In the genomic region with DNA sequence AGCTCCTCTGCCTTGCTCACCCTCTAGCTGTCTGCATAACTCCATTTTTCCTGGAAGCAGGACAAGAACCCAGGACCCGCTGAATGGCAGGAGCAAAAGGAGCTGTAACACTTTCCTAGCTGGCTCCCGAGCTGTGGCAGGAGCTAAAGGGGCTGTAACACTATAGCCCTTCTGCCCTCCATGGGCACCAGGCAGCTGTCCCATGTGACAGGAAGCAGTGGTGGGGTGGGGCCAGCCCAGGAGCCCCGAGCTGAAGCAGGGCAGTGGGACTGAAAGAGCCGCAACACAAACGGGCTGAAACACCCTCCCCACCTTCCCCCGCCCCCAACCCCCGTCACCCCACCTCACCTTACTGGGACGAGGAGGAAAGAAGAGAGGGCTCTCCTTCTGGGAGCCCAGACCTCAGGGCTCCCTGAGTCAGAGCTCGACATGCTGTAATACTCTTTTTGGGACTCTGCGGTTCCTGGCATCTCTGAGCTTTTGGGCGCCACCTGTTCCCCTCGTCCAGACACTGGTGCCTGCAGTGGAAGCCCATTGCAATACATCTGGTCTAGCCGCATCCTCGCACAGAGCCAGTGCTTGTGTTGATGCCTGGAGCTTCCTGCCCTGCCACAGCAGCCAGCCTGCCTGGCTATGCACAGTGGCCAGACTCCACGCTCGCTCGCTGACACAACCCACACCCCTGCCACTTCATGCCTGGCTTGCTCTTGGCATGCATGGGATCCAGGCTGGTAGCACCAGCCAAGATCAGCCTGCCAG, we compare ENCODE assay signal across 9 cellular contexts. TPM values are rescaled to one million over a fixed set of nuclear protein-coding genes. Genes with fewer than 3 reads are reported as not detected.
DNase-seq lines count a peak whose midpoint lies in the region; ATAC-seq and TF ChIP-seq lines count a peak whose summit lies in the region.
"Had no signal": no experiment of that assay in that cellular context is flagged by ENCODE, and none has a peak within 500 bp of the region (broad histone marks: within the 10 kb centered on the region; RNA-seq: fewer than 3 reads in every experiment).

No MANE protein-coding gene starts in this region.

- H3K9me3 ChIP-seq in transverse colon, result no peaks in the 10 kb centered on the region

- H3K9me3 Mint-ChIP-seq in type B pancreatic cell, result no peaks in the 10 kb centered on the region

- WGBS in transverse colon (ENCODE audit: low coverage in 1 of 2), 2 donors, result 68% methylated on average over 16 of the region's 17 CpGs; no CpG with 5 or more reads in 1 of the 2 donors

- no peak for TF ChIP-seq CTCF in transverse colon (IDR thresholded peaks at IDR 0.05)
- no peak for TF ChIP-seq CTCF in type B pancreatic cell (conservative IDR thresholded peaks at IDR 0.05)

- no peaks in the 10 kb centered on the region for H3K27me3 ChIP-seq in transverse colon

- peak; percentile 51 for DNase-seq in activated gamma-delta T cell treated with Interleukin-2 at 50 U/mL for 16 hours
- DNase-seq in activated gamma-delta T cell (lab: John Stamatoyannopoulos, UW), result no peak
- DNase-seq in transverse colon, result peak; percentile 15
- DNase-seq in type B pancreatic cell (ENCODE audit: extremely low spot score, unreplicated experiment), result no peak
- no peak for DNase-seq in SKM-1 (lab: John Stamatoyannopoulos, UW; ENCODE audit: unreplicated experiment)
- DNase-seq: aorta had no signal

- no peak overlapping the region for H3K4me3 Mint-ChIP-seq in type B pancreatic cell

- TF ChIP-seq EP300 in transverse colon (IDR thresholded peaks at IDR 0.05; ENCODE audit: low read depth), result no peak

- no peaks in the 10 kb centered on the region for H3K4me1 ChIP-seq in transverse colon

- ATAC-seq in activated CD4-positive, CD25-positive, alpha-beta regulatory T cell treated with anti-CD3 and anti-CD28 coated beads, Interleukin-2, amount 50 U/mL, for 24 hours, result peak; percentile 79 to 87
- peak; percentile 35 for ATAC-seq in esophagus mucosa
- ATAC-seq in HG02840 (IDR thresholded peaks at IDR 0.05; ENCODE audit: low FRiP score, unreplicated experiment), result no peak

- in situ Hi-C loops in transverse colon (cut with MboI; ENCODE audit: low pct_ligation_motif_present in 1 of 4, low pct_unique_long_range_greater_than_20kb in 1 of 4, low sequenced_read_pairs in 3 of 4), result no loop called here

- H3K4me1 Mint-ChIP-seq in type B pancreatic cell (ENCODE audit: unreplicated experiment), result no peaks in the 10 kb centered on the region

- no peak overlapping the region for H3K27ac Mint-ChIP-seq in type B pancreatic cell

- H3K4me3 ChIP-seq in transverse colon, result no peak overlapping the region

- no peaks in the 10 kb centered on the region for H3K36me3 ChIP-seq in transverse colon

- no peak overlapping the region for H3K27ac ChIP-seq in transverse colon

- no peak for TF ChIP-seq POLR2A in transverse colon (IDR thresholded peaks at IDR 0.05)

- no peaks in the 10 kb centered on the region for H3K36me3 Mint-ChIP-seq in type B pancreatic cell

- intact Hi-C loops in transverse colon (cut with DNase I; ENCODE audit: low total_unique reads), result no loop called here

- H3K27me3 Mint-ChIP-seq in type B pancreatic cell, result no peaks in the 10 kb centered on the region

RNA-seq across cellular contexts. Expression of a gene that starts 39.4 kb away (rescaled TPM):
- 7.7 TPM for total RNA-seq in esophagus mucosa
- total RNA-seq in transverse colon, result 10 to 100 TPM in 1 of 4 donors, 1 to 10 TPM in 3; 7.6 to 14.8 (median 9.0) TPM
- 23.2 and 24.8 TPM in 2 replicates for total RNA-seq in type B pancreatic cell (ENCODE audit: low replicate concordance)

Comparison
In these comparisons a context has a peak if more than half of its experiments do, and no peak if none do; other contexts are left out.
1. DNase-seq: peak in activated gamma-delta T cell treated with Interleukin-2 at 50 U/mL for 16 hours (single experiment) and transverse colon (single experiment); none in activated gamma-delta T cell (single experiment), type B pancreatic cell (single experiment) and SKM-1 (single experiment).